In the genomic region with DNA sequence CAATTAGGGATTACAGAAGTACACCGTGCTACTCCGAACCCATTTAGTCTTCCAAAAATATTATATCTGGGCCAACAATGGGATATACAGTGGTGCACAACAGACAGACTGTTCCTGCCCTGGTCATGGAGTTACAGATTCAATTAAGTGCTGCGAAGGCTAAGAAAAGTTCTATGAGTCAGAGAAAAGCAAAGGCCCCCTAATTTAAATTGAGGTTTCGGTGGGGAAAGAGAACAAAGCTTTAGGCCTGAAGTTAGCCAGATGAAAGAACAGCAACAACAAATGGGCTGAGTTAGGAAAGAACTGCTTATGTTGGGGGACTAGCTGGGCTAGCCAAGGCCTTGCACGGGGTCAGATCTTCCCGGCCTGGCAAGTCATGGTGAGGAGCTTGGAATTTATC, we compare ENCODE assay signal across 23 cellular contexts.
DNase-seq lines count a peak whose midpoint lies in the region; ATAC-seq and TF ChIP-seq lines count a peak whose summit lies in the region.
"Had no signal": no experiment of that assay in that cellular context is flagged by ENCODE, and none has a peak within 500 bp of the region (broad histone marks: within the 10 kb centered on the region; RNA-seq: fewer than 3 reads in every experiment).

No MANE protein-coding gene starts in this region.

- no TSS peak for BruUV-seq in MCF 10A (replicated peaks; lab: Mats Ljungman, UMichigan)

- H3K27ac Mint-ChIP-seq in stimulated activated memory B cell treated with anti-CD40 and anti-IgM and Interleukin-4, amounts not matched to agents 10 μg/mL and 1 μg/mL and 100 μg/mL, for 72 hours = peak overlapping the region; percentile 45
- no peak overlapping the region for H3K27ac Mint-ChIP-seq in MCF 10A (ENCODE audit: low read depth, unreplicated experiment)
- H3K27ac Mint-ChIP-seq: activated T-helper 17 cell treated with anti-CD3 and anti-CD28 coated beads, Interleukin-2, amount 50 U/mL, for 72 hours; nephron; stimulated activated naive CD8-positive, alpha-beta T cell treated with anti-CD3 and anti-CD28 coated beads, Interleukin-15, amount 100 ng/mL, for 72 hours; T-helper 17 cell had no signal

- no peak overlapping the region for H3K4me3 Mint-ChIP-seq in stimulated activated memory B cell treated with anti-CD40 and anti-IgM and Interleukin-4, amounts not matched to agents 10 μg/mL and 1 μg/mL and 100 μg/mL, for 72 hours
- no peak overlapping the region for H3K4me3 Mint-ChIP-seq in MCF 10A (ENCODE audit: unreplicated experiment)
- H3K4me3 Mint-ChIP-seq: activated T-helper 17 cell treated with anti-CD3 and anti-CD28 coated beads, Interleukin-2, amount 50 U/mL, for 72 hours; memory B cell; nephron; stimulated activated naive CD8-positive, alpha-beta T cell treated with anti-CD3 and anti-CD28 coated beads, Interleukin-15, amount 100 ng/mL, for 72 hours; T-helper 17 cell had no signal

- POLR2A ChIA-PET in MCF 10A (lab: Yijun Ruan, JAX) = no interaction called here

- H3K9me3 Mint-ChIP-seq in stimulated activated memory B cell treated with anti-CD40 and anti-IgM and Interleukin-4, amounts not matched to agents 10 μg/mL and 1 μg/mL and 100 μg/mL, for 72 hours = no peaks in the 10 kb centered on the region
- no peaks in the 10 kb centered on the region for H3K9me3 Mint-ChIP-seq in MCF 10A (ENCODE audit: unreplicated experiment)
- H3K9me3 Mint-ChIP-seq: activated T-helper 17 cell treated with anti-CD3 and anti-CD28 coated beads, Interleukin-2, amount 50 U/mL, for 72 hours; memory B cell; nephron; stimulated activated naive CD8-positive, alpha-beta T cell treated with anti-CD3 and anti-CD28 coated beads, Interleukin-15, amount 100 ng/mL, for 72 hours had no signal

- no peaks in the 10 kb centered on the region for H3K27me3 Mint-ChIP-seq in stimulated activated memory B cell treated with anti-CD40 and anti-IgM and Interleukin-4, amounts not matched to agents 10 μg/mL and 1 μg/mL and 100 μg/mL, for 72 hours
- peaks cover 98% of the 10 kb centered on the region for H3K27me3 Mint-ChIP-seq in MCF 10A (ENCODE audit: insufficient read depth, unreplicated experiment)
- H3K27me3 Mint-ChIP-seq: memory B cell, T-helper 17 cell had no signal

- no peak for TF ChIP-seq CTCF in MCF 10A (IDR thresholded peaks at IDR 0.05; ENCODE audit: unreplicated experiment)

- DNase-seq in MCF 10A (ENCODE audit: unreplicated experiment) (no peak), retina (no peak), NCI-H1048 (lab: John Stamatoyannopoulos, UW) (no peak), NCI-H510A (lab: John Stamatoyannopoulos, UW) (no peak)
- DNase-seq: activated CD4-positive, CD25-positive, alpha-beta regulatory T cell; adrenal gland; BE2C; effector memory CD4-positive, alpha-beta T cell; GDM1; heart right ventricle; IMR-90; SHP77 treated with DMSO at 0.1 percent for 48 hours; stimulated activated CD4-positive, alpha-beta T cell treated with anti-CD3 and anti-CD28 coated beads, Interleukin-15, amount 100 ng/mL, for 24 hours; stimulated activated naive CD8-positive, alpha-beta T cell treated with anti-CD3 and anti-CD28 coated beads, Interleukin-15, amount 100 ng/mL, for 72 hours; T-helper 17 cell; upper lobe of right lung had no signal

- H3K4me1 Mint-ChIP-seq in stimulated activated memory B cell treated with anti-CD40 and anti-IgM and Interleukin-4, amounts not matched to agents 10 μg/mL and 1 μg/mL and 100 μg/mL, for 72 hours = peaks cover 23% of the 10 kb centered on the region
- H3K4me1 Mint-ChIP-seq in MCF 10A (ENCODE audit: insufficient read depth, unreplicated experiment) = no peaks in the 10 kb centered on the region
- H3K4me1 Mint-ChIP-seq: activated T-helper 17 cell treated with anti-CD3 and anti-CD28 coated beads, Interleukin-2, amount 50 U/mL, for 72 hours; T-helper 17 cell had no signal

- intact Hi-C loops in MCF 10A (cut with micrococcal nuclease) = no loop called here

- no peaks in the 10 kb centered on the region for H3K36me3 Mint-ChIP-seq in stimulated activated memory B cell treated with anti-CD40 and anti-IgM and Interleukin-4, amounts not matched to agents 10 μg/mL and 1 μg/mL and 100 μg/mL, for 72 hours
- no peaks in the 10 kb centered on the region for H3K36me3 Mint-ChIP-seq in MCF 10A (ENCODE audit: insufficient read depth, unreplicated experiment)
- H3K36me3 Mint-ChIP-seq: memory B cell had no signal

- CTCF ChIA-PET in MCF 10A (lab: Yijun Ruan, JAX) = no interaction called here

- ATAC-seq in GM19328 (IDR thresholded peaks at IDR 0.05; ENCODE audit: unreplicated experiment) (peak; percentile 49), HG02571 (IDR thresholded peaks at IDR 0.05; ENCODE audit: unreplicated experiment) (peak; percentile 57), HG03558 (IDR thresholded peaks at IDR 0.05; ENCODE audit: extremely low read depth, unreplicated experiment) (peak; percentile 37)
- ATAC-seq in stimulated activated memory B cell treated with anti-CD40 and anti-IgM and Interleukin-4, amounts not matched to agents 10 μg/mL and 1 μg/mL and 100 μg/mL, for 72 hours = peak; percentile 63
- ATAC-seq: activated T-helper 17 cell treated with anti-CD3 and anti-CD28 coated beads, Interleukin-2, amount 50 U/mL, for 72 hours; heart right ventricle; stimulated activated naive CD8-positive, alpha-beta T cell treated with anti-CD3 and anti-CD28 coated beads, Interleukin-15, amount 100 ng/mL, for 72 hours; T-helper 17 cell had no signal
